13 cellular contexts compared by ENCODE assay signal in genomic region chr6:138162947-138163569, GRCh38. TPM values are rescaled to one million over a fixed set of nuclear protein-coding genes. Genes with fewer than 3 reads are reported as not detected.
DNase-seq lines count a peak whose midpoint lies in the region; FAIRE-seq and TF ChIP-seq lines count a peak whose summit lies in the region.
"Had no signal": no experiment of that assay in that cellular context is flagged by ENCODE, and none has a peak within 500 bp of the region (broad histone marks: within the 10 kb centered on the region; RNA-seq: fewer than 3 reads in every experiment).

No MANE protein-coding gene starts in this region.

- H3K27me3 ChIP-seq in MG63 (no peaks in the 10 kb centered on the region), neural progenitor cell (peaks cover 25% of the 10 kb centered on the region), right atrium auricular region (peaks cover 0 to 4% of the 10 kb centered on the region in 2 donors)

- H3K27ac ChIP-seq in cingulate gyrus (ENCODE audit: low read depth, low read length) (peak overlapping the region; percentile 84), neural progenitor cell (no peak overlapping the region), right atrium auricular region (no peak overlapping the region)

- peaks cover 34% of the 10 kb centered on the region for H3F3A ChIP-seq in neural progenitor cell (ENCODE audit: low read depth)

- H3K4me2 ChIP-seq in neural progenitor cell: peak overlapping the region; percentile 93

- H3K4me3 ChIP-seq in MG63: peak overlapping the region; percentile 72
- peak overlapping the region; percentile 96 for H3K4me3 ChIP-seq in neural progenitor cell
- H3K4me3 ChIP-seq in right atrium auricular region: peak overlapping the region in 1 of 2 donors; percentile 59

- no peak for FAIRE-seq in D721Med (lab: Jason Lieb, UNC)
- FAIRE-seq: A204.1, GM12891 had no signal

- peaks cover 13% of the 10 kb centered on the region for H3K4me1 Mint-ChIP-seq in neural progenitor cell

- peak overlapping the region; percentile 84 for H3K4me3 Mint-ChIP-seq in neural progenitor cell

- no peak overlapping the region for H3K27ac Mint-ChIP-seq in neural progenitor cell

- H3K9ac ChIP-seq in neural progenitor cell: no peak overlapping the region

- H3K9me3 Mint-ChIP-seq in neural progenitor cell: no peaks in the 10 kb centered on the region

- H4K20me1 ChIP-seq in neural progenitor cell (ENCODE audit: low read depth): no peaks in the 10 kb centered on the region

- H3K4me1 ChIP-seq in neural progenitor cell (peaks cover 19% of the 10 kb centered on the region), right atrium auricular region (peaks cover 0 to 17% of the 10 kb centered on the region in 2 donors)

- DNase-seq in DMS 273 (lab: John Stamatoyannopoulos, UW; ENCODE audit: unreplicated experiment) (peak; percentile 42), DMS 273 treated with DMSO at 0.1 percent for 48 hours (lab: John Stamatoyannopoulos, UW) (no peak), MG63 (no peak), neural progenitor cell (ENCODE audit: low spot score) (no peak), cortex of kidney (lab: John Stamatoyannopoulos, UW) (no peak), right atrium auricular region (ENCODE audit: low spot score) (no peak), D721Med (ENCODE audit: insufficient read length, low spot score) (no peak)

- H3K27me3 Mint-ChIP-seq in neural progenitor cell (ENCODE audit: insufficient read depth, low read depth): peaks cover 37% of the 10 kb centered on the region

- no peaks in the 10 kb centered on the region for H3K36me3 Mint-ChIP-seq in neural progenitor cell

- no peak overlapping the region for H2AFZ ChIP-seq in neural progenitor cell (replicated peaks)

- H3K79me2 ChIP-seq in neural progenitor cell (ENCODE audit: low read depth): peaks cover 20% of the 10 kb centered on the region

- no peak for TF ChIP-seq CTCF in neural progenitor cell (IDR thresholded peaks at IDR 0.05)
- TF ChIP-seq CTCF in right atrium auricular region (IDR thresholded peaks at IDR 0.05): no peak
- no peak for TF ChIP-seq CTCF in D721Med (IDR thresholded peaks at IDR 0.05; ENCODE audit: insufficient read depth, missing control alignments)

- H3K9me3 ChIP-seq in MG63 (no peaks in the 10 kb centered on the region), neural progenitor cell (ENCODE audit: low read depth) (no peaks in the 10 kb centered on the region), right atrium auricular region (no peaks in the 10 kb centered on the region)

- no peaks in the 10 kb centered on the region for H3K36me3 ChIP-seq in MG63
- no peaks in the 10 kb centered on the region for H3K36me3 ChIP-seq in neural progenitor cell
- H3K36me3 ChIP-seq in right atrium auricular region: no peaks in the 10 kb centered on the region

RNA-seq across cellular contexts. Expression of gene ARFGEF3, which starts 1.3 kb away (rescaled TPM):
- 3.7 and 5.1 TPM in 2 replicates for total RNA-seq in MG63 (2014; rRNA removed; shearing (Covaris generic); ENCODE audit: low replicate concordance)
- total RNA-seq in neural progenitor cell (ENCODE audit: low replicate concordance): 3.2 and 3.8 TPM in 2 replicates
- total RNA-seq in right atrium auricular region: 1 to 10 TPM; 1.7 to 3.7 TPM

RNA-seq across cellular contexts. Expression of gene PBOV1, which starts 55.2 kb away (rescaled TPM):
- not detected in 2 replicates for total RNA-seq in MG63 (2014; rRNA removed; shearing (Covaris generic); ENCODE audit: low replicate concordance)
- not detected in 2 replicates for total RNA-seq in neural progenitor cell (ENCODE audit: low replicate concordance)
- not detected for total RNA-seq in right atrium auricular region
- total RNA-seq: esophagus mucosa, H4, Right ventricle myocardium inferior had no signal

RNA-seq across cellular contexts. Expression of gene PERP, which starts 55.8 kb away (rescaled TPM):
- total RNA-seq in MG63 (2014; rRNA removed; shearing (Covaris generic); ENCODE audit: low replicate concordance): 38.7 and 43.6 TPM in 2 replicates
- total RNA-seq in neural progenitor cell (ENCODE audit: low replicate concordance) (29.9 and 35.4 TPM in 2 replicates), right atrium auricular region (10 to 100 TPM; 46.3 to 57.8 TPM)
